ENCODE assay signal across 8 cellular contexts in the genomic region with DNA sequence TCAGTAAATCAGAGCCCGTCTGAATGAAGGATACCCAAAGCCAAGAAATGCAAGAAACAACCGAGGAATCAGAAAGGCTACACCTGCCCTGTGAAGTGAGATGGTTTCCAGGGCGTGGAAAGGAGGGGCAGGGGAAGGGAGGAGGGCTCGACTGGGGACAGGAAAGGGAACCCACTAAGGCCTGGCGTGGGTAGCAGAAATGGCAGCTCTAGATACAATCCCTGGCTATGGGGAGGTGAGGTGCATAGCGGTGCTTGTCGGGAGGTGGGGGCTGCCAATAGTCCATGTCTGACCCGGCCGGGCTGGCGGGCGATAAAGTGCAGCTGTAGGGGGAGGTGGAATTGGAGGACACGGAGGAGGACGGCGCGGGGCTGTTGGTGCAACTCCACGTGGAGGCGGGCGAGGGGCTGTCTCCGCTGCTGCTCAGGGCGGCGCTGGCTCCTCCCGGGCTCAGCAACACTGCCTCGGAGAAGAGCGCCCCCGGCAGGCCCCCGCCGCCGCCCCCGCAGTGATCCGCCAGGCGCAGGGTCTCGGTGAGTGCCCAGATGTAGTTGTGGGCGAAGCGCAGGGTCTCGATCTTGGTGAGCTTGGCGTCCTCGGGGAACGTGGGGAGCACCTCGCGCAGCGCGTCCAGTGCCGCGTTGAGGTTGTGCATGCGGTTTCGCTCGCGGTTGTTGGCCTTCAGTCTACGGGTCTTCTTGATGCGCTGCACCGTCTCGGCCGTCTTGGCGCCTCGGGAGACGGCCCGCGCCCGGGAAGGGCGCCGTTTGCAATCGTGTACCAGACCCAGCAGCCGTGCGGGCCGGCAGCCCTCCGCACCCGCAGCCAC. TPM values are rescaled to one million over a fixed set of nuclear protein-coding genes. Genes with fewer than 3 reads are reported as not detected.
DNase-seq lines count a peak whose midpoint lies in the region; TF ChIP-seq lines count a peak whose summit lies in the region.

No MANE protein-coding gene starts in this region.

- POLR2A ChIA-PET in activated CD4-positive, alpha-beta T cell treated with anti-CD3 and anti-CD28 coated beads, Interleukin-2, amount 10 ng/mL, durations not matched to agents 7 days and 5 days (lab: Charles Lee) = no interaction called here
- POLR2A ChIA-PET in HEK293 (lab: Yijun Ruan, JAX) = no interaction called here

- H3K4me3 Mint-ChIP-seq in activated CD4-positive, alpha-beta T cell treated with anti-CD3 and anti-CD28 coated beads, Interleukin-2, amount 10 ng/mL, durations not matched to agents 7 days and 5 days = peak overlapping the region; percentile 71
- H3K4me3 Mint-ChIP-seq in endothelial cell (ENCODE audit: unreplicated experiment) = peak overlapping the region; percentile 86

- peaks cover 61% of the 10 kb centered on the region for H3K4me1 Mint-ChIP-seq in activated CD4-positive, alpha-beta T cell treated with anti-CD3 and anti-CD28 coated beads, Interleukin-2, amount 10 ng/mL, durations not matched to agents 7 days and 5 days
- H3K4me1 Mint-ChIP-seq in endothelial cell (ENCODE audit: unreplicated experiment) = peaks cover 37% of the 10 kb centered on the region

- H3K27ac ChIP-seq in HEK293 (ENCODE audit: extremely low read depth, low read depth, low read length) = peak overlapping the region; percentile 59; the same call in 1 of the 2 replicates
- no peak overlapping the region for H3K27ac ChIP-seq in ovary

- intact Hi-C loops in ovary (cut with DNase I) = no loop called here

- H3K9me3 Mint-ChIP-seq in activated CD4-positive, alpha-beta T cell treated with anti-CD3 and anti-CD28 coated beads, Interleukin-2, amount 10 ng/mL, durations not matched to agents 7 days and 5 days = no peaks in the 10 kb centered on the region
- H3K9me3 Mint-ChIP-seq in endothelial cell (ENCODE audit: unreplicated experiment) = no peaks in the 10 kb centered on the region

- peak; percentile 16 for DNase-seq in activated CD4-positive, alpha-beta T cell treated with anti-CD3 and anti-CD28 coated beads, Interleukin-2, amount 10 ng/mL, durations not matched to agents 7 days and 5 days
- DNase-seq in activated CD4-positive, alpha-beta T cell treated with anti-CD3 and anti-CD28 coated beads for 1 hour = no peak
- peak; percentile 27 for DNase-seq in NCI-H526 treated with DMSO at 0.1 percent for 48 hours (lab: John Stamatoyannopoulos, UW)
- peak; percentile 21 for DNase-seq in endothelial cell (ENCODE audit: low spot score)
- no peak for DNase-seq in ovary
- DNase-seq in AML-193 (lab: John Stamatoyannopoulos, UW) = no peak
- no peak for DNase-seq in GF-D8 (lab: John Stamatoyannopoulos, UW)

- peak overlapping the region; percentile 49 for H3K4me3 ChIP-seq in HEK293 (ENCODE audit: low read depth, low read length)
- H3K4me3 ChIP-seq in ovary = peak overlapping the region; percentile 8

- WGBS in ovary, 3 donors = 2 to 3% (median 2%) methylated on average over 35 to 67 of the region's 67 CpGs

- H3K36me3 ChIP-seq in HEK293 (ENCODE audit: control insufficient read depth in 2 of 2, insufficient read depth in 1 of 2, low read length in 2 of 2) = no peaks in the 10 kb centered on the region
- no peaks in the 10 kb centered on the region for H3K36me3 ChIP-seq in ovary

- H3K9me3 ChIP-seq in HEK293 (ENCODE audit: control insufficient read depth, insufficient read depth, low read depth, low read length) = no peaks in the 10 kb centered on the region
- H3K9me3 ChIP-seq in ovary = peaks cover 0 to 2% of the 10 kb centered on the region in 2 donors

- TF ChIP-seq CTCF in HEK293 (tag by site-specific recombination; IDR thresholded peaks at IDR 0.05) (peak; percentile 84), endothelial cell (IDR thresholded peaks at IDR 0.05; ENCODE audit: unreplicated experiment) (no peak), ovary (IDR thresholded peaks at IDR 0.05) (no peak)

- peak overlapping the region; percentile 55 for H3K27ac Mint-ChIP-seq in activated CD4-positive, alpha-beta T cell treated with anti-CD3 and anti-CD28 coated beads, Interleukin-2, amount 10 ng/mL, durations not matched to agents 7 days and 5 days
- H3K27ac Mint-ChIP-seq in endothelial cell (ENCODE audit: unreplicated experiment) = peak overlapping the region; percentile 40

- TF ChIP-seq EP300 in ovary (IDR thresholded peaks at IDR 0.05) = no peak

- H3K27me3 ChIP-seq in ovary = no peaks in the 10 kb centered on the region

- TF ChIP-seq POLR2A in ovary (IDR thresholded peaks at IDR 0.05) = no peak

- H3K36me3 Mint-ChIP-seq in activated CD4-positive, alpha-beta T cell treated with anti-CD3 and anti-CD28 coated beads, Interleukin-2, amount 10 ng/mL, durations not matched to agents 7 days and 5 days (ENCODE audit: low read depth) = peaks cover 7% of the 10 kb centered on the region
- H3K36me3 Mint-ChIP-seq in endothelial cell (ENCODE audit: low read depth, unreplicated experiment) = peaks cover 5% of the 10 kb centered on the region

- H3K4me1 ChIP-seq in HEK293 (ENCODE audit: control insufficient read depth, insufficient read depth, low read length) (no peaks in the 10 kb centered on the region), ovary (ENCODE audit: insufficient read depth) (peaks cover 11% of the 10 kb centered on the region)

- H3K27me3 Mint-ChIP-seq in activated CD4-positive, alpha-beta T cell treated with anti-CD3 and anti-CD28 coated beads, Interleukin-2, amount 10 ng/mL, durations not matched to agents 7 days and 5 days = peaks cover 90% of the 10 kb centered on the region
- peaks cover 41% of the 10 kb centered on the region for H3K27me3 Mint-ChIP-seq in endothelial cell (ENCODE audit: unreplicated experiment)

- CTCF ChIA-PET in activated CD4-positive, alpha-beta T cell treated with anti-CD3 and anti-CD28 coated beads, Interleukin-2, amount 10 ng/mL, durations not matched to agents 7 days and 5 days (lab: Charles Lee) = interaction anchor here (1.2 to 1.5 kb wide), 2 partner anchors 8 to 10 kb away, joined by 5 to 9 read pairs; no protein-coding TSS in a partner anchor
- CTCF ChIA-PET in HEK293 (lab: Yijun Ruan, JAX) = interaction anchor here (0.5 to 1.3 kb wide), 3 partner anchors 9 to 66 kb away, joined by 3 to 4 read pairs (median 4); no protein-coding TSS in a partner anchor

TF ChIP-seq in HEK293, 187 proteins besides CTCF, POLR2A, EP300 and RAD21 (continues in another document):
- TF ChIP-seq GFI1B (tag by site-specific recombination; IDR thresholded peaks at IDR 0.05) = no peak
- peak; percentile 79 for TF ChIP-seq ZBTB8A (tag by site-specific recombination; IDR thresholded peaks at IDR 0.05)
- TF ChIP-seq ZNF223 (tag by site-specific recombination; IDR thresholded peaks at IDR 0.05) = no peak
- TF ChIP-seq ZNF239 (tag by site-specific recombination; IDR thresholded peaks at IDR 0.05) = no peak
- TF ChIP-seq ZBTB21 (tag by site-specific recombination; IDR thresholded peaks at IDR 0.05) = no peak
- no peak for TF ChIP-seq BCL11B (tag by site-specific recombination; IDR thresholded peaks at IDR 0.05; ENCODE audit: low read depth)
- TF ChIP-seq SP2 (tag by site-specific recombination; IDR thresholded peaks at IDR 0.05) = peak; percentile 60
- peak; percentile 75; the same call in 1 of the 2 replicates for TF ChIP-seq ZBTB20 (tag by site-specific recombination; IDR thresholded peaks at IDR 0.05)
- TF ChIP-seq ZNF560 (tag by site-specific recombination; IDR thresholded peaks at IDR 0.05; ENCODE audit: borderline replicate concordance) = no peak
- 0 out of 2 replicates have a peak, but pooled peaks have one; percentile 10 for TF ChIP-seq KLF1 (tag by site-specific recombination; IDR thresholded peaks at IDR 0.05)
- TF ChIP-seq, protein P1, sequence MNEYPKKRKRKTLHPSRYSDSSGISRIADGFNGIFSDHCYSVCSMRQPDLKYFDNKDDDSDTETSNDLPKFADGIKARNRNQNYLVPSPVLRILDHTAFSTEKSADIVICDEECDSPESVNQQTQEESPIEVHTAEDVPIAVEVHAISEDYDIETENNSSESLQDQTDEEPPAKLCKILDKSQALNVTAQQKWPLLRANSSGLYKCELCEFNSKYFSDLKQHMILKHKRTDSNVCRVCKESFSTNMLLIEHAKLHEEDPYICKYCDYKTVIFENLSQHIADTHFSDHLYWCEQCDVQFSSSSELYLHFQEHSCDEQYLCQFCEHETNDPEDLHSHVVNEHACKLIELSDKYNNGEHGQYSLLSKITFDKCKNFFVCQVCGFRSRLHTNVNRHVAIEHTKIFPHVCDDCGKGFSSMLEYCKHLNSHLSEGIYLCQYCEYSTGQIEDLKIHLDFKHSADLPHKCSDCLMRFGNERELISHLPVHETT (tag by site-specific recombination; IDR thresholded peaks at IDR 0.05) = no peak
- no peak for TF ChIP-seq ZNF169 (tag by site-specific recombination; IDR thresholded peaks at IDR 0.05)
- TF ChIP-seq, protein P2, sequence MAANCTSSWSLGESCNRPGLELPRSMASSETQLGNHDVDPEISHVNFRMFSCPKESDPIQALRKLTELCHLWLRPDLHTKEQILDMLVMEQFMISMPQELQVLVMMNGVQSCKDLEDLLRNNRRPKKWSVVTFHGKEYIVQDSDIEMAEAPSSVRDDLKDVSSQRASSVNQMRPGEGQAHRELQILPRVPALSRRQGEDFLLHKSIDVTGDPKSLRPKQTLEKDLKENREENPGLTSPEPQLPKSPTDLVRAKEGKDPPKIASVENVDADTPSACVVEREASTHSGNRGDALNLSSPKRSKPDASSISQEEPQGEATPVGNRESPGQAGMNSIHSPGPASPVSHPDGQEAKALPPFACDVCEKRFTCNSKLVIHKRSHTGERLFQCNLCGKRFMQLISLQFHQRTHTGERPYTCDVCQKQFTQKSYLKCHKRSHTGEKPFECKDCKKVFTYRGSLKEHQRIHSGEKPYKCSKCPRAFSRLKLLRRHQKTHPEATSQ (tag by site-specific recombination; IDR thresholded peaks at IDR 0.05) = 0 out of 2 replicates have a peak, but pooled peaks have one; percentile 13
- peak; percentile 19; the same call in 1 of the 2 replicates for TF ChIP-seq YY2 (tag by site-specific recombination; IDR thresholded peaks at IDR 0.05)
- TF ChIP-seq ZBTB48 (tag by site-specific recombination; IDR thresholded peaks at IDR 0.05) = peak; percentile 72; the same call in 1 of the 2 replicates
- no peak for TF ChIP-seq ZNF302 (tag by site-specific recombination; IDR thresholded peaks at IDR 0.05; ENCODE audit: low read depth)

RNA-seq across cellular contexts. Expression of a gene that starts 1.3 kb away (rescaled TPM):
- total RNA-seq in activated CD4-positive, alpha-beta T cell treated with anti-CD3 and anti-CD28 coated beads, Interleukin-2, amount 10 ng/mL, durations not matched to agents 7 days and 5 days = not detected
- total RNA-seq in endothelial cell (ENCODE audit: unreplicated experiment) (not detected), ovary (not detected)
- not detected for polyA plus RNA-seq in ovary

Comparison
In these comparisons a context has a peak if more than half of its experiments do, and no peak if none do; other contexts are left out.
1. DNase-seq: peak in activated CD4-positive, alpha-beta T cell treated with anti-CD3 and anti-CD28 coated beads, Interleukin-2, amount 10 ng/mL, durations not matched to agents 7 days and 5 days (single experiment), NCI-H526 treated with DMSO at 0.1 percent for 48 hours (single experiment) and endothelial cell (single experiment); none in activated CD4-positive, alpha-beta T cell treated with anti-CD3 and anti-CD28 coated beads for 1 hour (single experiment), ovary (0 of 5), AML-193 (0 of 2) and GF-D8 (single experiment).